Comparison of ENCODE assay signal across 3 cellular contexts in the genomic region with DNA sequence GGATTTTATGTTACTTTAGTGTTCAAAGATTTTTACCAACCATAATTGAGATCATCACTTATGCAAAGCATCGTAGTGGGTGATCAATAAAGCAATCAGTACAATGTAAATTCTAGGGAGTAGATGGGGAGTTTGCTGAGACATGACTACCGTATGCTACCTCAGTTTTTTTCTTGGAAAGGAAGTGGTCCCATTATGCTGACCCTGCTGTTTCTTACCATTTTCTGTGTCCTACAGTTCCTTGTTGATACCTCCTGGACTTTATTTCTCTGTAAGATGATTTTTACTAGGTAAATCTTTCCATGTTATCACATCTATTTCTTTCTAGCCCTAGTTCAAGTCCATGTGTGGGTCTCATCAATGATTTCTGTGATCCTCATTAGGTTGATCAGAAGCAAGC.
TF ChIP-seq lines count a peak whose summit lies in the region.

No MANE protein-coding gene starts in this region.

TF ChIP-seq in A549, 52 proteins besides CTCF, POLR2A, EP300 and RAD21 (continued from another document):
- TF ChIP-seq MAFK (IDR thresholded peaks at IDR 0.05; ENCODE audit: partially characterized antibody), result peak; percentile 38
- TF ChIP-seq, protein P1, sequence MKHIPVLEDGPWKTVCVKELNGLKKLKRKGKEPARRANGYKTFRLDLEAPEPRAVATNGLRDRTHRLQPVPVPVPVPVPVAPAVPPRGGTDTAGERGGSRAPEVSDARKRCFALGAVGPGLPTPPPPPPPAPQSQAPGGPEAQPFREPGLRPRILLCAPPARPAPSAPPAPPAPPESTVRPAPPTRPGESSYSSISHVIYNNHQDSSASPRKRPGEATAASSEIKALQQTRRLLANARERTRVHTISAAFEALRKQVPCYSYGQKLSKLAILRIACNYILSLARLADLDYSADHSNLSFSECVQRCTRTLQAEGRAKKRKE (CRISPR knock-in tag; IDR thresholded peaks at IDR 0.05; ENCODE audit: low read depth), result no peak
- TF ChIP-seq EHF (CRISPR knock-in tag; IDR thresholded peaks at IDR 0.05), result no peak
- no peak for TF ChIP-seq POLR2AphosphoS2 (conservative IDR thresholded peaks at IDR 0.05; ENCODE audit: low read length)
- TF ChIP-seq TP53 (CRISPR knock-in tag; IDR thresholded peaks at IDR 0.05), result no peak

TF ChIP-seq in HEK293, 187 proteins besides CTCF, POLR2A, EP300 and RAD21:
- TF ChIP-seq ZBTB17 (tag by site-specific recombination; IDR thresholded peaks at IDR 0.05), result 0 out of 2 replicates have a peak, but pooled peaks have one; percentile 25
- TF ChIP-seq ZNF830 (tag by site-specific recombination; IDR thresholded peaks at IDR 0.05; ENCODE audit: low read depth), result no peak

TF ChIP-seq in K562, 482 proteins besides CTCF, POLR2A, EP300 and RAD21:
- TF ChIP-seq, protein P2, sequence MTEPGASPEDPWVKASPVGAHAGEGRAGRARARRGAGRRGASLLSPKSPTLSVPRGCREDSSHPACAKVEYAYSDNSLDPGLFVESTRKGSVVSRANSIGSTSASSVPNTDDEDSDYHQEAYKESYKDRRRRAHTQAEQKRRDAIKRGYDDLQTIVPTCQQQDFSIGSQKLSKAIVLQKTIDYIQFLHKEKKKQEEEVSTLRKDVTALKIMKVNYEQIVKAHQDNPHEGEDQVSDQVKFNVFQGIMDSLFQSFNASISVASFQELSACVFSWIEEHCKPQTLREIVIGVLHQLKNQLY (CRISPR knock-in tag; conservative IDR thresholded peaks at IDR 0.05), result no peak
- TF ChIP-seq MBD2 (IDR thresholded peaks at IDR 0.05; ENCODE audit: borderline replicate concordance, low read depth) (no peak), RBM14 (IDR thresholded peaks at IDR 0.05; ENCODE audit: borderline replicate concordance, insufficient read depth, low read depth, low read length) (no peak), SRSF9 (IDR thresholded peaks at IDR 0.05; ENCODE audit: borderline replicate concordance, low read depth, low read length) (no peak), ZNF316 (IDR thresholded peaks at IDR 0.05) (peak; percentile 22; the same call in 1 of the 2 replicates)
- TF ChIP-seq, protein P3, sequence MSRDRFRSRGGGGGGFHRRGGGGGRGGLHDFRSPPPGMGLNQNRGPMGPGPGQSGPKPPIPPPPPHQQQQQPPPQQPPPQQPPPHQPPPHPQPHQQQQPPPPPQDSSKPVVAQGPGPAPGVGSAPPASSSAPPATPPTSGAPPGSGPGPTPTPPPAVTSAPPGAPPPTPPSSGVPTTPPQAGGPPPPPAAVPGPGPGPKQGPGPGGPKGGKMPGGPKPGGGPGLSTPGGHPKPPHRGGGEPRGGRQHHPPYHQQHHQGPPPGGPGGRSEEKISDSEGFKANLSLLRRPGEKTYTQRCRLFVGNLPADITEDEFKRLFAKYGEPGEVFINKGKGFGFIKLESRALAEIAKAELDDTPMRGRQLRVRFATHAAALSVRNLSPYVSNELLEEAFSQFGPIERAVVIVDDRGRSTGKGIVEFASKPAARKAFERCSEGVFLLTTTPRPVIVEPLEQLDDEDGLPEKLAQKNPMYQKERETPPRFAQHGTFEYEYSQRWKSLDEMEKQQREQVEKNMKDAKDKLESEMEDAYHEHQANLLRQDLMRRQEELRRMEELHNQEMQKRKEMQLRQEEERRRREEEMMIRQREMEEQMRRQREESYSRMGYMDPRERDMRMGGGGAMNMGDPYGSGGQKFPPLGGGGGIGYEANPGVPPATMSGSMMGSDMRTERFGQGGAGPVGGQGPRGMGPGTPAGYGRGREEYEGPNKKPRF (IDR thresholded peaks at IDR 0.05; ENCODE audit: low read depth, low read length), result no peak
- TF ChIP-seq, protein P4, sequence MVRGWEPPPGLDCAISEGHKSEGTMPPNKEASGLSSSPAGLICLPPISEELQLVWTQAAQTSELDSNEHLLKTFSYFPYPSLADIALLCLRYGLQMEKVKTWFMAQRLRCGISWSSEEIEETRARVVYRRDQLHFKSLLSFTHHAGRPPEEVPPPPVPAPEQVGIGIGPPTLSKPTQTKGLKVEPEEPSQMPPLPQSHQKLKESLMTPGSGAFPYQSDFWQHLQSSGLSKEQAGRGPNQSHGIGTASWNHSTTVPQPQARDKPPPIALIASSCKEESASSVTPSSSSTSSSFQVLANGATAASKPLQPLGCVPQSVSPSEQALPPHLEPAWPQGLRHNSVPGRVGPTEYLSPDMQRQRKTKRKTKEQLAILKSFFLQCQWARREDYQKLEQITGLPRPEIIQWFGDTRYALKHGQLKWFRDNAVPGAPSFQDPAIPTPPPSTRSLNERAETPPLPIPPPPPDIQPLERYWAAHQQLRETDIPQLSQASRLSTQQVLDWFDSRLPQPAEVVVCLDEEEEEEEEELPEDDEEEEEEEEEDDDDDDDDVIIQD (CRISPR knock-in tag; IDR thresholded peaks at IDR 0.05), result no peak
